Comparison of ENCODE assay signal across 2 cellular contexts in genomic region chr2:117850015-117850414, GRCh38.
TF ChIP-seq lines count a peak whose summit lies in the region.

No MANE protein-coding gene starts in this region.

TF ChIP-seq in GM23338, 12 proteins besides CTCF, POLR2A, EP300 and RAD21:
- TF ChIP-seq JUNB (IDR thresholded peaks at IDR 0.05; ENCODE audit: unreplicated experiment) (no peak), STAT1 (IDR thresholded peaks at IDR 0.05; ENCODE audit: unreplicated experiment) (no peak), REST (IDR thresholded peaks at IDR 0.05; ENCODE audit: unreplicated experiment) (no peak), CREB1 (CRISPR knock-in tag; IDR thresholded peaks at IDR 0.05; ENCODE audit: low read depth) (no peak), EZH2phosphoT487 (IDR thresholded peaks at IDR 0.05; ENCODE audit: unreplicated experiment) (no peak), POLR2AphosphoS5 (IDR thresholded peaks at IDR 0.05; ENCODE audit: low read depth) (no peak), ZNF331 (CRISPR knock-in tag; IDR thresholded peaks at IDR 0.05; ENCODE audit: low read depth) (no peak), ZNF114 (CRISPR knock-in tag; IDR thresholded peaks at IDR 0.05) (no peak), EZH2 (IDR thresholded peaks at IDR 0.05; ENCODE audit: low read depth, unreplicated experiment) (no peak), NANOG (IDR thresholded peaks at IDR 0.05; ENCODE audit: borderline replicate concordance) (no peak)
- TF ChIP-seq, protein P1, sequence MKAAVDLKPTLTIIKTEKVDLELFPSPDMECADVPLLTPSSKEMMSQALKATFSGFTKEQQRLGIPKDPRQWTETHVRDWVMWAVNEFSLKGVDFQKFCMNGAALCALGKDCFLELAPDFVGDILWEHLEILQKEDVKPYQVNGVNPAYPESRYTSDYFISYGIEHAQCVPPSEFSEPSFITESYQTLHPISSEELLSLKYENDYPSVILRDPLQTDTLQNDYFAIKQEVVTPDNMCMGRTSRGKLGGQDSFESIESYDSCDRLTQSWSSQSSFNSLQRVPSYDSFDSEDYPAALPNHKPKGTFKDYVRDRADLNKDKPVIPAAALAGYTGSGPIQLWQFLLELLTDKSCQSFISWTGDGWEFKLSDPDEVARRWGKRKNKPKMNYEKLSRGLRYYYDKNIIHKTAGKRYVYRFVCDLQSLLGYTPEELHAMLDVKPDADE (IDR thresholded peaks at IDR 0.05), result no peak
- TF ChIP-seq, protein P2, sequence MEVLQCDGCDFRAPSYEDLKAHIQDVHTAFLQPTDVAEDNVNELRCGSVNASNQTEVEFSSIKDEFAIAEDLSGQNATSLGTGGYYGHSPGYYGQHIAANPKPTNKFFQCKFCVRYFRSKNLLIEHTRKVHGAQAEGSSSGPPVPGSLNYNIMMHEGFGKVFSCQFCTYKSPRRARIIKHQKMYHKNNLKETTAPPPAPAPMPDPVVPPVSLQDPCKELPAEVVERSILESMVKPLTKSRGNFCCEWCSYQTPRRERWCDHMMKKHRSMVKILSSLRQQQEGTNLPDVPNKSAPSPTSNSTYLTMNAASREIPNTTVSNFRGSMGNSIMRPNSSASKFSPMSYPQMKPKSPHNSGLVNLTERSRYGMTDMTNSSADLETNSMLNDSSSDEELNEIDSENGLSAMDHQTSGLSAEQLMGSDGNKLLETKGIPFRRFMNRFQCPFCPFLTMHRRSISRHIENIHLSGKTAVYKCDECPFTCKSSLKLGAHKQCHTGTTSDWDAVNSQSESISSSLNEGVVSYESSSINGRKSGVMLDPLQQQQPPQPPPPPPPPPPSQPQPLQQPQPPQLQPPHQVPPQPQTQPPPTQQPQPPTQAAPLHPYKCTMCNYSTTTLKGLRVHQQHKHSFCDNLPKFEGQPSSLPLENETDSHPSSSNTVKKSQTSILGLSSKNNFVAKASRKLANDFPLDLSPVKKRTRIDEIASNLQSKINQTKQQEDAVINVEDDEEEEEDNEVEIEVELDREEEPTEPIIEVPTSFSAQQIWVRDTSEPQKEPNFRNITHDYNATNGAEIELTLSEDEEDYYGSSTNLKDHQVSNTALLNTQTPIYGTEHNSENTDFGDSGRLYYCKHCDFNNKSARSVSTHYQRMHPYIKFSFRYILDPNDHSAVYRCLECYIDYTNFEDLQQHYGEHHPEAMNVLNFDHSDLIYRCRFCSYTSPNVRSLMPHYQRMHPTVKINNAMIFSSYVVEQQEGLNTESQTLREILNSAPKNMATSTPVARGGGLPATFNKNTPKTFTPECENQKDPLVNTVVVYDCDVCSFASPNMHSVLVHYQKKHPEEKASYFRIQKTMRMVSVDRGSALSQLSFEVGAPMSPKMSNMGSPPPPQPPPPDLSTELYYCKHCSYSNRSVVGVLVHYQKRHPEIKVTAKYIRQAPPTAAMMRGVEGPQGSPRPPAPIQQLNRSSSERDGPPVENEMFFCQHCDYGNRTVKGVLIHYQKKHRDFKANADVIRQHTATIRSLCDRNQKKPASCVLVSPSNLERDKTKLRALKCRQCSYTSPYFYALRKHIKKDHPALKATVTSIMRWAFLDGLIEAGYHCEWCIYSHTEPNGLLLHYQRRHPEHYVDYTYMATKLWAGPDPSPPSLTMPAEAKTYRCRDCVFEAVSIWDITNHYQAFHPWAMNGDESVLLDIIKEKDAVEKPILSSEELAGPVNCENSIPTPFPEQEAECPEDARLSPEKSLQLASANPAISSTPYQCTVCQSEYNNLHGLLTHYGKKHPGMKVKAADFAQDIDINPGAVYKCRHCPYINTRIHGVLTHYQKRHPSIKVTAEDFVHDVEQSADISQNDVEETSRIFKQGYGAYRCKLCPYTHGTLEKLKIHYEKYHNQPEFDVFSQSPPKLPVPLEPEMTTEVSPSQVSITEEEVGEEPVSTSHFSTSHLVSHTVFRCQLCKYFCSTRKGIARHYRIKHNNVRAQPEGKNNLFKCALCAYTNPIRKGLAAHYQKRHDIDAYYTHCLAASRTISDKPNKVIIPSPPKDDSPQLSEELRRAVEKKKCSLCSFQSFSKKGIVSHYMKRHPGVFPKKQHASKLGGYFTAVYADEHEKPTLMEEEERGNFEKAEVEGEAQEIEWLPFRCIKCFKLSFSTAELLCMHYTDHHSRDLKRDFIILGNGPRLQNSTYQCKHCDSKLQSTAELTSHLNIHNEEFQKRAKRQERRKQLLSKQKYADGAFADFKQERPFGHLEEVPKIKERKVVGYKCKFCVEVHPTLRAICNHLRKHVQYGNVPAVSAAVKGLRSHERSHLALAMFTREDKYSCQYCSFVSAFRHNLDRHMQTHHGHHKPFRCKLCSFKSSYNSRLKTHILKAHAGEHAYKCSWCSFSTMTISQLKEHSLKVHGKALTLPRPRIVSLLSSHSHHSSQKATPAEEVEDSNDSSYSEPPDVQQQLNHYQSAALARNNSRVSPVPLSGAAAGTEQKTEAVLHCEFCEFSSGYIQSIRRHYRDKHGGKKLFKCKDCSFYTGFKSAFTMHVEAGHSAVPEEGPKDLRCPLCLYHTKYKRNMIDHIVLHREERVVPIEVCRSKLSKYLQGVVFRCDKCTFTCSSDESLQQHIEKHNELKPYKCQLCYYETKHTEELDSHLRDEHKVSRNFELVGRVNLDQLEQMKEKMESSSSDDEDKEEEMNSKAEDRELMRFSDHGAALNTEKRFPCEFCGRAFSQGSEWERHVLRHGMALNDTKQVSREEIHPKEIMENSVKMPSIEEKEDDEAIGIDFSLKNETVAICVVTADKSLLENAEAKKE (CRISPR knock-in tag; IDR thresholded peaks at IDR 0.05), result no peak

TF ChIP-seq in WTC11, 78 proteins besides CTCF, POLR2A, EP300 and RAD21 (continues in another document):
- TF ChIP-seq JUN (CRISPR knock-in tag; IDR thresholded peaks at IDR 0.05), result no peak
- TF ChIP-seq ZNF121 (CRISPR knock-in tag; IDR thresholded peaks at IDR 0.05), result no peak
- TF ChIP-seq, protein P3, sequence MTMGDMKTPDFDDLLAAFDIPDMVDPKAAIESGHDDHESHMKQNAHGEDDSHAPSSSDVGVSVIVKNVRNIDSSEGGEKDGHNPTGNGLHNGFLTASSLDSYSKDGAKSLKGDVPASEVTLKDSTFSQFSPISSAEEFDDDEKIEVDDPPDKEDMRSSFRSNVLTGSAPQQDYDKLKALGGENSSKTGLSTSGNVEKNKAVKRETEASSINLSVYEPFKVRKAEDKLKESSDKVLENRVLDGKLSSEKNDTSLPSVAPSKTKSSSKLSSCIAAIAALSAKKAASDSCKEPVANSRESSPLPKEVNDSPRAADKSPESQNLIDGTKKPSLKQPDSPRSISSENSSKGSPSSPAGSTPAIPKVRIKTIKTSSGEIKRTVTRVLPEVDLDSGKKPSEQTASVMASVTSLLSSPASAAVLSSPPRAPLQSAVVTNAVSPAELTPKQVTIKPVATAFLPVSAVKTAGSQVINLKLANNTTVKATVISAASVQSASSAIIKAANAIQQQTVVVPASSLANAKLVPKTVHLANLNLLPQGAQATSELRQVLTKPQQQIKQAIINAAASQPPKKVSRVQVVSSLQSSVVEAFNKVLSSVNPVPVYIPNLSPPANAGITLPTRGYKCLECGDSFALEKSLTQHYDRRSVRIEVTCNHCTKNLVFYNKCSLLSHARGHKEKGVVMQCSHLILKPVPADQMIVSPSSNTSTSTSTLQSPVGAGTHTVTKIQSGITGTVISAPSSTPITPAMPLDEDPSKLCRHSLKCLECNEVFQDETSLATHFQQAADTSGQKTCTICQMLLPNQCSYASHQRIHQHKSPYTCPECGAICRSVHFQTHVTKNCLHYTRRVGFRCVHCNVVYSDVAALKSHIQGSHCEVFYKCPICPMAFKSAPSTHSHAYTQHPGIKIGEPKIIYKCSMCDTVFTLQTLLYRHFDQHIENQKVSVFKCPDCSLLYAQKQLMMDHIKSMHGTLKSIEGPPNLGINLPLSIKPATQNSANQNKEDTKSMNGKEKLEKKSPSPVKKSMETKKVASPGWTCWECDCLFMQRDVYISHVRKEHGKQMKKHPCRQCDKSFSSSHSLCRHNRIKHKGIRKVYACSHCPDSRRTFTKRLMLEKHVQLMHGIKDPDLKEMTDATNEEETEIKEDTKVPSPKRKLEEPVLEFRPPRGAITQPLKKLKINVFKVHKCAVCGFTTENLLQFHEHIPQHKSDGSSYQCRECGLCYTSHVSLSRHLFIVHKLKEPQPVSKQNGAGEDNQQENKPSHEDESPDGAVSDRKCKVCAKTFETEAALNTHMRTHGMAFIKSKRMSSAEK (CRISPR knock-in tag; IDR thresholded peaks at IDR 0.05; ENCODE audit: borderline replicate concordance), result no peak
- no peak; the same call in 1 of the 2 replicates for TF ChIP-seq ZNF232 (CRISPR knock-in tag; IDR thresholded peaks at IDR 0.05)
- TF ChIP-seq JAZF1 (CRISPR knock-in tag; IDR thresholded peaks at IDR 0.05), result no peak
- TF ChIP-seq ETV6 (CRISPR knock-in tag; IDR thresholded peaks at IDR 0.05), result peak; percentile 60; the same call in 1 of the 2 replicates
- TF ChIP-seq ZBTB21 (CRISPR knock-in tag; IDR thresholded peaks at IDR 0.05; ENCODE audit: borderline replicate concordance), result no peak
- TF ChIP-seq NR2C2 (CRISPR knock-in tag; IDR thresholded peaks at IDR 0.05), result no peak
- TF ChIP-seq KAT7 (CRISPR knock-in tag; IDR thresholded peaks at IDR 0.05; ENCODE audit: borderline replicate concordance), result no peak
- TF ChIP-seq, protein P4, sequence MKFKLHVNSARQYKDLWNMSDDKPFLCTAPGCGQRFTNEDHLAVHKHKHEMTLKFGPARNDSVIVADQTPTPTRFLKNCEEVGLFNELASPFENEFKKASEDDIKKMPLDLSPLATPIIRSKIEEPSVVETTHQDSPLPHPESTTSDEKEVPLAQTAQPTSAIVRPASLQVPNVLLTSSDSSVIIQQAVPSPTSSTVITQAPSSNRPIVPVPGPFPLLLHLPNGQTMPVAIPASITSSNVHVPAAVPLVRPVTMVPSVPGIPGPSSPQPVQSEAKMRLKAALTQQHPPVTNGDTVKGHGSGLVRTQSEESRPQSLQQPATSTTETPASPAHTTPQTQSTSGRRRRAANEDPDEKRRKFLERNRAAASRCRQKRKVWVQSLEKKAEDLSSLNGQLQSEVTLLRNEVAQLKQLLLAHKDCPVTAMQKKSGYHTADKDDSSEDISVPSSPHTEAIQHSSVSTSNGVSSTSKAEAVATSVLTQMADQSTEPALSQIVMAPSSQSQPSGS (CRISPR knock-in tag; IDR thresholded peaks at IDR 0.05; ENCODE audit: borderline replicate concordance, low read depth), result no peak
- TF ChIP-seq HMGA2 (CRISPR knock-in tag; IDR thresholded peaks at IDR 0.05), result no peak
- no peak for TF ChIP-seq NR1H2 (CRISPR knock-in tag; IDR thresholded peaks at IDR 0.05)
- TF ChIP-seq, protein P5, sequence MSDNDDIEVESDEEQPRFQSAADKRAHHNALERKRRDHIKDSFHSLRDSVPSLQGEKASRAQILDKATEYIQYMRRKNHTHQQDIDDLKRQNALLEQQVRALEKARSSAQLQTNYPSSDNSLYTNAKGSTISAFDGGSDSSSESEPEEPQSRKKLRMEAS (CRISPR knock-in tag; IDR thresholded peaks at IDR 0.05), result peak; percentile 69
- no peak for TF ChIP-seq FOXP4 (CRISPR knock-in tag; IDR thresholded peaks at IDR 0.05)
- no peak for TF ChIP-seq ELF4 (CRISPR knock-in tag; IDR thresholded peaks at IDR 0.05; ENCODE audit: low read depth)
- no peak for TF ChIP-seq ZNF423 (CRISPR knock-in tag; IDR thresholded peaks at IDR 0.05)
- no peak for TF ChIP-seq PRRX2 (CRISPR knock-in tag; IDR thresholded peaks at IDR 0.05)
- TF ChIP-seq, protein P6, sequence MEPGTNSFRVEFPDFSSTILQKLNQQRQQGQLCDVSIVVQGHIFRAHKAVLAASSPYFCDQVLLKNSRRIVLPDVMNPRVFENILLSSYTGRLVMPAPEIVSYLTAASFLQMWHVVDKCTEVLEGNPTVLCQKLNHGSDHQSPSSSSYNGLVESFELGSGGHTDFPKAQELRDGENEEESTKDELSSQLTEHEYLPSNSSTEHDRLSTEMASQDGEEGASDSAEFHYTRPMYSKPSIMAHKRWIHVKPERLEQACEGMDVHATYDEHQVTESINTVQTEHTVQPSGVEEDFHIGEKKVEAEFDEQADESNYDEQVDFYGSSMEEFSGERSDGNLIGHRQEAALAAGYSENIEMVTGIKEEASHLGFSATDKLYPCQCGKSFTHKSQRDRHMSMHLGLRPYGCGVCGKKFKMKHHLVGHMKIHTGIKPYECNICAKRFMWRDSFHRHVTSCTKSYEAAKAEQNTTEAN (CRISPR knock-in tag; IDR thresholded peaks at IDR 0.05), result no peak
- TF ChIP-seq IRF1 (CRISPR knock-in tag; IDR thresholded peaks at IDR 0.05), result no peak
- no peak for TF ChIP-seq RORB (CRISPR knock-in tag; IDR thresholded peaks at IDR 0.05)
- TF ChIP-seq ATF1 (CRISPR knock-in tag; IDR thresholded peaks at IDR 0.05), result no peak
- peak; percentile 76; the same call in 1 of the 2 replicates for TF ChIP-seq TEAD1 (CRISPR knock-in tag; IDR thresholded peaks at IDR 0.05)
- TF ChIP-seq PRDM15 (CRISPR knock-in tag; IDR thresholded peaks at IDR 0.05), result no peak
- TF ChIP-seq FOXP1 (CRISPR knock-in tag; IDR thresholded peaks at IDR 0.05; ENCODE audit: borderline replicate concordance), result no peak
